13 cellular contexts compared by ENCODE assay signal in genomic region chr14:49636866-49637265, GRCh38. TPM values are rescaled to one million over a fixed set of nuclear protein-coding genes. Genes with fewer than 3 reads are reported as not detected.
A peak's percentile ranks its signal among the peaks of the same experiment; 100 is the strongest.
DNase-seq lines count a peak whose midpoint lies in the region; ATAC-seq and TF ChIP-seq lines count a peak whose summit lies in the region.
"Had no signal": no experiment of that assay in that cellular context is flagged by ENCODE, and none has a peak within 500 bp of the region (broad histone marks: within the 10 kb centered on the region; RNA-seq: fewer than 3 reads in every experiment).

No MANE protein-coding gene starts in this region.

- peak overlapping the region in 1 of 2 donors; percentile 95 for H3K27ac ChIP-seq in breast epithelium

- H3K27ac Mint-ChIP-seq in MCF 10A (ENCODE audit: low read depth, unreplicated experiment): no peak overlapping the region
- peak overlapping the region; percentile 58 to 96 for H3K27ac Mint-ChIP-seq in T-cell
- H3K27ac Mint-ChIP-seq in effector memory CD8-positive, alpha-beta T cell: peak overlapping the region; percentile 6 to 99
- H3K27ac Mint-ChIP-seq in stimulated activated effector memory CD8-positive, alpha-beta T cell treated with anti-CD3 and anti-CD28 coated beads, Interleukin-12 subunit alpha, Interleukin-12 subunit beta, amount 100 ng/mL, for 72 hours: peak overlapping the region; percentile 96

- H3K9me3 Mint-ChIP-seq in MCF 10A (ENCODE audit: unreplicated experiment) (no peaks in the 10 kb centered on the region), T-cell (no peaks in the 10 kb centered on the region)
- H3K9me3 Mint-ChIP-seq in effector memory CD8-positive, alpha-beta T cell: no peaks in the 10 kb centered on the region
- no peaks in the 10 kb centered on the region for H3K9me3 Mint-ChIP-seq in stimulated activated effector memory CD8-positive, alpha-beta T cell treated with anti-CD3 and anti-CD28 coated beads, Interleukin-12 subunit alpha, Interleukin-12 subunit beta, amount 100 ng/mL, for 72 hours

- no peak for TF ChIP-seq POLR2A in breast epithelium (IDR thresholded peaks at IDR 0.05)

- no peaks in the 10 kb centered on the region for H3K9me3 ChIP-seq in breast epithelium
- H3K9me3 ChIP-seq: HAP-1, right atrium auricular region had no signal

- H3K4me3 Mint-ChIP-seq in MCF 10A (ENCODE audit: unreplicated experiment): peak overlapping the region; percentile 95
- H3K4me3 Mint-ChIP-seq in T-cell: peak overlapping the region; percentile 64 to 97 (median 95)
- H3K4me3 Mint-ChIP-seq in effector memory CD8-positive, alpha-beta T cell: peak overlapping the region in 1 of 2 donors; percentile 95
- peak overlapping the region; percentile 95 for H3K4me3 Mint-ChIP-seq in stimulated activated effector memory CD8-positive, alpha-beta T cell treated with anti-CD3 and anti-CD28 coated beads, Interleukin-12 subunit alpha, Interleukin-12 subunit beta, amount 100 ng/mL, for 72 hours

- POLR2A ChIA-PET in MCF 10A (lab: Yijun Ruan, JAX): interaction anchor here (0.6 to 9.1 kb wide), 6 partner anchors 14 to 174 kb away, joined by 3 to 280 read pairs (median 4); partner anchors contain the start of genes KLHDC2, MGAT2, RPL36AL and RPS29
- POLR2A ChIA-PET in T-cell (lab: Charles Lee): interaction anchor here in 1 of 2 donors (0.5 to 0.7 kb wide), 3 partner anchors 52 to 732 kb away, joined by 3 to 5 read pairs (median 4); no protein-coding TSS in a partner anchor

- no peaks in the 10 kb centered on the region for H3K36me3 ChIP-seq in breast epithelium

- no peak for ATAC-seq in T-cell (replicated peaks in 1 of 4)
- no peak for ATAC-seq in effector memory CD8-positive, alpha-beta T cell (replicated peaks)
- no peak for ATAC-seq in stimulated activated effector memory CD8-positive, alpha-beta T cell treated with anti-CD3 and anti-CD28 coated beads, Interleukin-12 subunit alpha, Interleukin-12 subunit beta, amount 100 ng/mL, for 72 hours
- ATAC-seq in HG03457 (IDR thresholded peaks at IDR 0.05; ENCODE audit: unreplicated experiment): no peak
- no peak for ATAC-seq in GM18867 (IDR thresholded peaks at IDR 0.05; ENCODE audit: unreplicated experiment)

- TF ChIP-seq CTCF in MCF 10A (IDR thresholded peaks at IDR 0.05; ENCODE audit: unreplicated experiment) (no peak), breast epithelium (IDR thresholded peaks at IDR 0.05) (no peak)

- H3K36me3 Mint-ChIP-seq in MCF 10A (ENCODE audit: insufficient read depth, unreplicated experiment) (peaks cover 44% of the 10 kb centered on the region), T-cell (peaks cover 18% of the 10 kb centered on the region)
- H3K36me3 Mint-ChIP-seq in effector memory CD8-positive, alpha-beta T cell (ENCODE audit: insufficient read depth): peaks cover 55% of the 10 kb centered on the region
- peaks cover 85% of the 10 kb centered on the region for H3K36me3 Mint-ChIP-seq in stimulated activated effector memory CD8-positive, alpha-beta T cell treated with anti-CD3 and anti-CD28 coated beads, Interleukin-12 subunit alpha, Interleukin-12 subunit beta, amount 100 ng/mL, for 72 hours

- no TSS peak for BruUV-seq in MCF 10A (replicated peaks; lab: Mats Ljungman, UMichigan)

- no peak for DNase-seq in MCF 10A (ENCODE audit: unreplicated experiment)
- DNase-seq in breast epithelium (ENCODE audit: low spot score in 2 of 2): no peak
- DNase-seq in T-cell: no peak
- DNase-seq in effector memory CD8-positive, alpha-beta T cell: no peak
- no peak for DNase-seq in stimulated activated effector memory CD8-positive, alpha-beta T cell treated with anti-CD3 and anti-CD28 coated beads, Interleukin-12 subunit alpha, Interleukin-12 subunit beta, amount 100 ng/mL, for 72 hours (ENCODE audit: low spot score in 2 of 2)
- DNase-seq in SHP77 treated with DMSO at 0.1 percent for 48 hours (lab: John Stamatoyannopoulos, UW): no peak
- DNase-seq: NCI-H510A treated with DMSO at 0.1 percent for 48 hours; RPMI8226; stimulated activated CD4-positive, alpha-beta T cell treated with anti-CD3 and anti-CD28 coated beads, Interleukin-4, amount 100 ng/mL, for 4 hours had no signal

- H3K27me3 Mint-ChIP-seq in MCF 10A (ENCODE audit: insufficient read depth, unreplicated experiment) (no peaks in the 10 kb centered on the region), T-cell (no peaks in the 10 kb centered on the region)
- no peaks in the 10 kb centered on the region for H3K27me3 Mint-ChIP-seq in effector memory CD8-positive, alpha-beta T cell

- no peaks in the 10 kb centered on the region for H3K27me3 ChIP-seq in breast epithelium
- H3K27me3 ChIP-seq: right atrium auricular region had no signal

- H3K4me3 ChIP-seq in breast epithelium: no peak overlapping the region
- H3K4me3 ChIP-seq: HAP-1, right atrium auricular region had no signal

- intact Hi-C loops in MCF 10A (cut with micrococcal nuclease): no loop called here
- intact Hi-C loops in breast epithelium (cut with DNase I; ENCODE audit: low total_unique reads): no loop called here

- H3K4me1 ChIP-seq in breast epithelium: peaks cover 0 to 10% of the 10 kb centered on the region in 2 donors

- peaks cover 19% of the 10 kb centered on the region for H3K4me1 Mint-ChIP-seq in MCF 10A (ENCODE audit: insufficient read depth, unreplicated experiment)
- H3K4me1 Mint-ChIP-seq in T-cell: peaks cover 58 to 70% (median 61%) of the 10 kb centered on the region in 3 donors
- H3K4me1 Mint-ChIP-seq in effector memory CD8-positive, alpha-beta T cell (ENCODE audit: low read depth in 2 of 2): peaks cover 38 to 50% of the 10 kb centered on the region in 2 donors
- peaks cover 30% of the 10 kb centered on the region for H3K4me1 Mint-ChIP-seq in stimulated activated effector memory CD8-positive, alpha-beta T cell treated with anti-CD3 and anti-CD28 coated beads, Interleukin-12 subunit alpha, Interleukin-12 subunit beta, amount 100 ng/mL, for 72 hours

- CTCF ChIA-PET in MCF 10A (lab: Yijun Ruan, JAX): interaction anchor here (0.5 to 0.6 kb wide), 2 partner anchors 31 to 131 kb away, joined by 4 read pairs; partner anchors contain the start of gene KLHDC2
- CTCF ChIA-PET in T-cell (lab: Charles Lee): interaction anchor here (0.6 to 2.2 kb wide), 4 partner anchors 16 to 590 kb away, joined by 3 to 13 read pairs (median 6); partner anchors contain the start of genes MGAT2 (in 1 of the 2), RPL36AL (in 1 of the 2) and RPS29 (in 1 of the 2)

RNA-seq across cellular contexts. Expression of gene DNAAF2, which starts 1.8 kb away (rescaled TPM):
- total RNA-seq in MCF 10A (2022) (6.8 and 9.9 TPM in 2 replicates), breast epithelium (10 to 100 TPM in 2 of 3 donors, 1 to 10 TPM in 1; 7.2 to 15.8 (median 12.1) TPM), T-cell (10 to 100 TPM in 3 of 5 donors, 1 to 10 TPM in 2; 8.2 to 26.7 (median 10.0) TPM)

RNA-seq across cellular contexts. Expression of gene MGAT2, which starts 16.3 kb away (rescaled TPM):
- 43.8 and 44.3 TPM in 2 replicates for total RNA-seq in MCF 10A (2022)
- total RNA-seq in breast epithelium: 10 to 100 TPM; 21.6 to 24.9 (median 22.1) TPM
- total RNA-seq in T-cell: 10 to 100 TPM; 21.7 to 54.1 (median 41.6) TPM

RNA-seq across cellular contexts. Expression of gene RPL36AL, which starts 16.4 kb away (rescaled TPM):
- 257 and 299 TPM in 2 replicates for total RNA-seq in MCF 10A (2022)
- total RNA-seq in breast epithelium: 100 to 1,000 TPM; 161 to 303 (median 269) TPM
- total RNA-seq in T-cell: 100 to 1,000 TPM; 211 to 322 (median 291) TPM

RNA-seq across cellular contexts. Expression of gene LRR1, which starts 38.1 kb away (rescaled TPM):
- total RNA-seq in MCF 10A (2022) (17.0 and 19.8 TPM in 2 replicates), breast epithelium (1 to 10 TPM; 7.9 to 9.8 (median 9.2) TPM), T-cell (10 to 100 TPM in 3 of 5 donors, 1 to 10 TPM in 2; 7.6 to 15.7 (median 11.4) TPM)

RNA-seq across cellular contexts. Expression of gene RPS29, which starts 50.7 kb away (rescaled TPM):
- total RNA-seq in MCF 10A (2022) (1,499 and 1,837 TPM in 2 replicates), breast epithelium (over 10,000 TPM in 2 of 3 donors, 1,000 to 10,000 TPM in 1; 6,323 to 14,663 (median 13,626) TPM), T-cell (1,000 to 10,000 TPM; 3,720 to 4,554 (median 3,981) TPM)
